ENCODE assay signal across 15 cellular contexts in genomic region chr4:150063128-150063527, GRCh38. TPM values are rescaled to one million over a fixed set of nuclear protein-coding genes. Genes with fewer than 3 reads are reported as not detected.
A peak's percentile ranks its signal among the peaks of the same experiment; 100 is the strongest.
DNase-seq lines count a peak whose midpoint lies in the region; ATAC-seq and TF ChIP-seq lines count a peak whose summit lies in the region.
"Had no signal": no experiment of that assay in that cellular context is flagged by ENCODE, and none has a peak within 500 bp of the region (broad histone marks: within the 10 kb centered on the region; RNA-seq: fewer than 3 reads in every experiment).

No MANE protein-coding gene starts in this region.

- peak overlapping the region in 8 of 11 experiments; percentile 11 to 90 (median 74); a peak in 13 of 22 replicates for H3K4me2 ChIP-seq in BLaER1 treated with 17β-estradiol and CSF1 and Interleukin-3, amounts not matched to agents 10 nM and 100 nM
- H3K4me2 ChIP-seq in IMR-90 (ENCODE audit: low read depth, low read length): no peak overlapping the region
- no peak overlapping the region for H3K4me2 ChIP-seq in mesenchymal stem cell (ENCODE audit: low read length, poor library complexity, severe bottlenecking)

- H3K4ac ChIP-seq in IMR-90 (ENCODE audit: low read depth, low read length): no peak overlapping the region
- H3K4ac ChIP-seq in mesenchymal stem cell (ENCODE audit: low read depth in 1 of 2, low read length in 2 of 2): no peak overlapping the region

- TF ChIP-seq RAD21 in IMR-90 (IDR thresholded peaks at IDR 0.05; ENCODE audit: low read length): no peak

- no peak for TF ChIP-seq CTCF in IMR-90 (conservative IDR thresholded peaks at IDR 0.05; ENCODE audit: low read depth, low read length)
- TF ChIP-seq CTCF in choroid plexus epithelial cell (conservative IDR thresholded peaks at IDR 0.05; ENCODE audit: low read depth, low read length): no peak

- H3K4me1 ChIP-seq in BLaER1 treated with 17β-estradiol and CSF1 and Interleukin-3, amounts not matched to agents 10 nM and 100 nM: peaks cover 0 to 47% (median 18%) of the 10 kb centered on the region in 10 experiments; a peak in 14 of 20 replicates
- H3K4me1 ChIP-seq in IMR-90 (ENCODE audit: control insufficient read depth, insufficient read depth, low read length) (no peaks in the 10 kb centered on the region; the same call in 1 of the 2 replicates), mesenchymal stem cell (ENCODE audit: control insufficient read depth, insufficient read depth, low read depth, low read length) (no peaks in the 10 kb centered on the region)
- H3K4me1 ChIP-seq: Peyer's patch had no signal

- H3K14ac ChIP-seq in IMR-90 (replicated peaks; ENCODE audit: low read depth, low read length): no peak overlapping the region
- H3K14ac ChIP-seq in mesenchymal stem cell (ENCODE audit: low read length in 2 of 2): no peak overlapping the region

- H2AFZ ChIP-seq in IMR-90 (replicated peaks; ENCODE audit: low read length, poor library complexity) (no peak overlapping the region), mesenchymal stem cell (ENCODE audit: low read depth, low read length) (no peak overlapping the region)

- peak; percentile 47 for DNase-seq in IMR-90
- DNase-seq in choroid plexus epithelial cell (ENCODE audit: low read depth): peak; percentile 48
- peak; percentile 61 for DNase-seq in mesenchymal stem cell
- DNase-seq in activated naive CD4-positive, alpha-beta T cell treated with anti-CD3 and anti-CD28 coated beads, Interleukin-2, amount 50 U/mL, for 16 hours: no peak
- no peak for DNase-seq in AG20443 (ENCODE audit: low spot score)
- DNase-seq: ACHN; CD8-positive, alpha-beta memory T cell; DND-41; GF-D8; NCI-H187 treated with DMSO at 0.1 percent for 48 hours; NCI-H510A treated with DMSO at 0.1 percent for 48 hours; Peyer's patch had no signal

- no peaks in the 10 kb centered on the region for H4K20me1 ChIP-seq in BLaER1 treated with 17β-estradiol and CSF1 and Interleukin-3, amounts not matched to agents 10 nM and 100 nM
- no peaks in the 10 kb centered on the region for H4K20me1 ChIP-seq in IMR-90 (ENCODE audit: insufficient read depth, low read length)

- no peak overlapping the region for H4K91ac ChIP-seq in IMR-90 (ENCODE audit: insufficient read depth, low read depth, low read length)
- no peak overlapping the region for H4K91ac ChIP-seq in mesenchymal stem cell (ENCODE audit: low read length)

- H4K8ac ChIP-seq in IMR-90 (ENCODE audit: low read depth in 2 of 2, low read length in 2 of 2) (no peak overlapping the region), mesenchymal stem cell (ENCODE audit: low read length) (no peak overlapping the region)

- no peak overlapping the region for H3K9ac ChIP-seq in BLaER1 treated with 17β-estradiol and CSF1 and Interleukin-3, amounts not matched to agents 10 nM and 100 nM
- H3K9ac ChIP-seq in IMR-90 (ENCODE audit: low read depth, low read length): no peak overlapping the region
- H3K9ac ChIP-seq in mesenchymal stem cell (ENCODE audit: low read length): no peak overlapping the region

- H3K27ac ChIP-seq in BLaER1 treated with 17β-estradiol and CSF1 and Interleukin-3, amounts not matched to agents 10 nM and 100 nM: no peak overlapping the region
- H3K27ac ChIP-seq in IMR-90 (ENCODE audit: insufficient read depth, low read length) (no peak overlapping the region), mesenchymal stem cell (ENCODE audit: low read length, poor library complexity, severe bottlenecking) (no peak overlapping the region)
- H3K27ac ChIP-seq: Peyer's patch had no signal

- TF ChIP-seq POLR2A in IMR-90 (IDR thresholded peaks at IDR 0.05; ENCODE audit: low read depth, low read length): no peak

- H2BK12ac ChIP-seq in mesenchymal stem cell (ENCODE audit: low read length in 2 of 2): no peak overlapping the region

- no peak overlapping the region for H2BK120ac ChIP-seq in IMR-90 (ENCODE audit: low read depth, low read length)
- no peak overlapping the region for H2BK120ac ChIP-seq in mesenchymal stem cell (ENCODE audit: low read depth, low read length)

- H3K4me3 ChIP-seq in BLaER1 treated with 17β-estradiol and CSF1 and Interleukin-3, amounts not matched to agents 10 nM and 100 nM: no peak overlapping the region
- H3K4me3 ChIP-seq in IMR-90 (ENCODE audit: insufficient read depth, low read depth, low read length) (no peak overlapping the region), choroid plexus epithelial cell (ENCODE audit: low read depth, low read length) (no peak overlapping the region), mesenchymal stem cell (ENCODE audit: insufficient read depth in 1 of 2, low read depth in 1 of 2, low read length in 2 of 2) (no peak overlapping the region)
- H3K4me3 ChIP-seq: Peyer's patch had no signal

- no peaks in the 10 kb centered on the region for H3K27me3 ChIP-seq in BLaER1 treated with 17β-estradiol and CSF1 and Interleukin-3, amounts not matched to agents 10 nM and 100 nM
- H3K27me3 ChIP-seq in IMR-90 (ENCODE audit: control insufficient read depth, insufficient read depth, low read length): no peaks in the 10 kb centered on the region
- H3K27me3 ChIP-seq in mesenchymal stem cell (ENCODE audit: control insufficient read depth in 1 of 2, insufficient read depth in 1 of 2, low read length in 2 of 2): no peaks in the 10 kb centered on the region
- H3K27me3 ChIP-seq: Peyer's patch had no signal

- H2BK20ac ChIP-seq in IMR-90 (ENCODE audit: low read depth, low read length): no peak overlapping the region

- H3K9me1 ChIP-seq in IMR-90 (ENCODE audit: insufficient read depth, low read length): no peaks in the 10 kb centered on the region; the same call in 1 of the 2 replicates

- in situ Hi-C loops in IMR-90 (cut with MboI; ENCODE audit: low sequenced_read_pairs): no loop called here

- H2BK15ac ChIP-seq in IMR-90 (ENCODE audit: low read depth, low read length) (no peak overlapping the region), mesenchymal stem cell (ENCODE audit: low read depth, poor library complexity, severe bottlenecking) (no peak overlapping the region)

- H3K36me3 ChIP-seq in BLaER1 treated with 17β-estradiol and CSF1 and Interleukin-3, amounts not matched to agents 10 nM and 100 nM: no peaks in the 10 kb centered on the region
- H3K36me3 ChIP-seq in IMR-90 (ENCODE audit: control insufficient read depth, insufficient read depth, low read length): no peaks in the 10 kb centered on the region
- H3K36me3 ChIP-seq in mesenchymal stem cell (ENCODE audit: control insufficient read depth in 1 of 2, insufficient read depth in 2 of 2, low read depth in 1 of 2, low read length in 2 of 2): no peaks in the 10 kb centered on the region
- H3K36me3 ChIP-seq: Peyer's patch had no signal

- H3K79me1 ChIP-seq in IMR-90 (ENCODE audit: low read depth in 1 of 2, low read length in 2 of 2): no peaks in the 10 kb centered on the region
- no peaks in the 10 kb centered on the region for H3K79me1 ChIP-seq in mesenchymal stem cell (replicated peaks; ENCODE audit: low read length, poor library complexity, severe bottlenecking)

- dilution Hi-C loops in IMR-90 (cut with HindIII; ENCODE audit: low sequenced_read_pairs, unreplicated experiment): no loop called here

- H2AK9ac ChIP-seq in IMR-90 (replicated peaks; ENCODE audit: low read depth, low read length, poor library complexity): no peak overlapping the region

- H2AK5ac ChIP-seq in IMR-90 (ENCODE audit: low read depth, low read length) (no peak overlapping the region), mesenchymal stem cell (ENCODE audit: low read length, severe bottlenecking) (no peak overlapping the region)

- no peak overlapping the region for H4K5ac ChIP-seq in IMR-90 (ENCODE audit: low read depth, low read length)

- H3K23ac ChIP-seq in IMR-90 (ENCODE audit: low read depth, low read length): no peak overlapping the region
- H3K23ac ChIP-seq in mesenchymal stem cell (ENCODE audit: low read length in 2 of 2): no peak overlapping the region

- H2BK5ac ChIP-seq in IMR-90 (ENCODE audit: low read depth, low read length, poor library complexity, severe bottlenecking) (no peak overlapping the region), mesenchymal stem cell (ENCODE audit: low read depth, low read length, poor library complexity, severe bottlenecking) (no peak overlapping the region)

- intact Hi-C loops in IMR-90 (cut with micrococcal nuclease): no loop called here

- CTCF ChIA-PET in IMR-90 (lab: Yijun Ruan, JAX): interaction anchor here (0.7 kb wide), 1 partner anchor 804 kb away, joined by 3 read pairs; no protein-coding TSS in a partner anchor

- ATAC-seq in IMR-90 (ENCODE audit: low read depth) (peak; percentile 71), HG03378 (IDR thresholded peaks at IDR 0.05; ENCODE audit: unreplicated experiment) (no peak), HG03457 (IDR thresholded peaks at IDR 0.05; ENCODE audit: unreplicated experiment) (no peak)

- no peak overlapping the region for H3K18ac ChIP-seq in IMR-90 (ENCODE audit: low read depth, low read length)
- no peak overlapping the region for H3K18ac ChIP-seq in mesenchymal stem cell (ENCODE audit: low read depth in 1 of 2, low read length in 2 of 2)

- H3K56ac ChIP-seq in IMR-90 (ENCODE audit: extremely low read depth, insufficient read depth, low read length): no peak overlapping the region

- no TSS peak for BruUV-seq in IMR-90 (replicated peaks; lab: Mats Ljungman, UMichigan)

- POLR2A ChIA-PET in IMR-90 (lab: Charles Lee; ENCODE audit: unreplicated experiment): no interaction called here

- H3K9me3 ChIP-seq in BLaER1 treated with 17β-estradiol and CSF1 and Interleukin-3, amounts not matched to agents 10 nM and 100 nM (replicated peaks in 1 of 11): peaks cover 0 to 6% (median 0%) of the 10 kb centered on the region in 11 experiments; a peak in 3 of 22 replicates
- no peaks in the 10 kb centered on the region for H3K9me3 ChIP-seq in IMR-90 (ENCODE audit: control insufficient read depth, insufficient read depth, low read length)
- no peaks in the 10 kb centered on the region for H3K9me3 ChIP-seq in mesenchymal stem cell (ENCODE audit: control insufficient read depth, low read length)
- H3K9me3 ChIP-seq: Peyer's patch had no signal

TF ChIP-seq in IMR-90, 13 proteins besides CTCF, POLR2A, EP300 and RAD21:
- TF ChIP-seq SMC3 (IDR thresholded peaks at IDR 0.05; ENCODE audit: low read depth, low read length): no peak
- no peak for TF ChIP-seq MXI1 (IDR thresholded peaks at IDR 0.05; ENCODE audit: borderline replicate concordance, low read depth, low read length)
TF ChIP-seq in IMR-90: peak in this region for 0.

RNA-seq across cellular contexts. Expression of gene DCLK2, which starts 15.1 kb away (rescaled TPM):
- 10.8 and 11.3 TPM in 2 replicates for total RNA-seq in IMR-90 (2012; rRNA removed)
- 13.2 and 15.5 TPM in 2 replicates for polyA plus RNA-seq in IMR-90 (2012; rRNA removed)
- polyA plus RNA-seq in IMR-90 (2012; cell fraction: cytosol; rRNA removed): 7.1 and 9.1 TPM in 2 replicates
- 28.7 and 33.6 TPM in 2 replicates for polyA plus RNA-seq in IMR-90 (2012; cell fraction: nucleus; rRNA removed; ENCODE audit: low replicate concordance)
- 11.5 TPM for polyA plus RNA-seq in mesenchymal stem cell (2013, experiment 1 of 2)
- polyA plus RNA-seq in mesenchymal stem cell (2013, experiment 2 of 2): 11.2 TPM
- total RNA-seq: CD8-positive, alpha-beta memory T cell had no signal
- polyA plus RNA-seq: CD8-positive, alpha-beta memory T cell had no signal

Comparison
In these comparisons a context has a peak if more than half of its experiments do, and no peak if none do; other contexts are left out.
1. H3K4me2 ChIP-seq: peak in BLaER1 treated with 17β-estradiol and CSF1 and Interleukin-3, amounts not matched to agents 10 nM and 100 nM (8 of 11); none in IMR-90 (single experiment) and mesenchymal stem cell (single experiment).
2. DNase-seq: peak in IMR-90 (single experiment), choroid plexus epithelial cell (single experiment) and mesenchymal stem cell (single experiment); none in activated naive CD4-positive, alpha-beta T cell treated with anti-CD3 and anti-CD28 coated beads, Interleukin-2, amount 50 U/mL, for 16 hours (single experiment) and AG20443 (single experiment).